ENCODE assay signal across 8 cellular contexts in the genomic region with DNA sequence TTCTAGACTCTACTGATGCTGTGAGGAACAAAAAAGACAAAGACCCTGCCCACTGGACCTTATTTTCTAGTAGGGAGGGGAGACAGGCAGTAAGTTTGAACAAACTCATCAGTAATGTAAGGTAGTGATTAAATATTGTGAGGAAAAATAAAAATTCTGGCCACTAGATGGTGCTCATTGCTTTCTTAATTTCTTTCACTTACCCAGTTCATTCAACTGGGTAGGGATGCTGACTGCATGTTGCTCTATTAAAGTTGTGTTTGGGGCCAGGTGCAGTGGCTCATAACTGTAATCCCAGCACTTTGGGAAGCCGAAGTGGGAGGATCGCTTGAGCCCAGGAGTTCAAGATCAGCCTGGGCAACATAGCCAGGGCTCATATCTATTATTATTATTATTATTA. TPM values are rescaled to one million over a fixed set of nuclear protein-coding genes. Genes with fewer than 3 reads are reported as not detected.
DNase-seq lines count a peak whose midpoint lies in the region; ATAC-seq and TF ChIP-seq lines count a peak whose summit lies in the region.

No MANE protein-coding gene starts in this region.

- H3K9me3 Mint-ChIP-seq in activated CD4-positive, alpha-beta memory T cell treated with anti-CD3 and anti-CD28 coated beads for 36 hours = peaks cover 5% of the 10 kb centered on the region

- peaks cover 27% of the 10 kb centered on the region for H3K4me1 Mint-ChIP-seq in activated CD4-positive, alpha-beta memory T cell treated with anti-CD3 and anti-CD28 coated beads for 36 hours (ENCODE audit: low read depth)

- no peak overlapping the region for H3K4me3 ChIP-seq in neutrophil (ENCODE audit: low read depth in 1 of 2, low read length in 1 of 2)

- CTCF ChIA-PET in activated CD4-positive, alpha-beta memory T cell treated with anti-CD3 and anti-CD28 coated beads for 36 hours (lab: Charles Lee) = interaction anchor here (0.7 to 4.6 kb wide), 19 partner anchors 8 to 549 kb away, joined by 3 to 41 read pairs (median 5); partner anchors contain the start of gene GBP5

- peak; percentile 85 for ATAC-seq in GM18508 (IDR thresholded peaks at IDR 0.05; ENCODE audit: insufficient read depth, unreplicated experiment)
- peak; percentile 79 for ATAC-seq in HG02870 (IDR thresholded peaks at IDR 0.05; ENCODE audit: unreplicated experiment)

- H3K36me3 ChIP-seq in neutrophil = no peaks in the 10 kb centered on the region

- H3K4me1 ChIP-seq in neutrophil (ENCODE audit: control insufficient read depth in 1 of 2, insufficient read depth in 1 of 2, low read depth in 1 of 2, low read length in 1 of 2) = peaks cover 1% of the 10 kb centered on the region in 2 experiments

- peaks cover 7% of the 10 kb centered on the region for H3K36me3 Mint-ChIP-seq in activated CD4-positive, alpha-beta memory T cell treated with anti-CD3 and anti-CD28 coated beads for 36 hours

- H3K27me3 Mint-ChIP-seq in activated CD4-positive, alpha-beta memory T cell treated with anti-CD3 and anti-CD28 coated beads for 36 hours = no peaks in the 10 kb centered on the region

- no peak overlapping the region for H3K4me3 Mint-ChIP-seq in activated CD4-positive, alpha-beta memory T cell treated with anti-CD3 and anti-CD28 coated beads for 36 hours

- POLR2A ChIA-PET in activated CD4-positive, alpha-beta memory T cell treated with anti-CD3 and anti-CD28 coated beads for 36 hours (lab: Charles Lee) = no interaction called here

- intact Hi-C loops in activated CD4-positive, alpha-beta memory T cell treated with anti-CD3 and anti-CD28 coated beads for 36 hours (cut with micrococcal nuclease) = loop anchor here (1.0 kb wide), 5 partner anchors 278 to 457 kb away; no protein-coding TSS in a partner anchor

- peak; percentile 57 for TF ChIP-seq CTCF in C4-2B (conservative IDR thresholded peaks at IDR 0.05)
- TF ChIP-seq CTCF in neutrophil (IDR thresholded peaks at IDR 0.05) = peak; percentile 59

- peak; percentile 70 for DNase-seq in NCI-H1694 treated with DMSO at 0.1 percent for 48 hours (lab: John Stamatoyannopoulos, UW)
- peak; percentile 10 to 62 for DNase-seq in SW 1271 (lab: John Stamatoyannopoulos, UW)
- DNase-seq in fibroblast of peridontal ligament (ENCODE audit: extremely low read depth) = peak; percentile 86
- no peak for DNase-seq in activated CD4-positive, alpha-beta memory T cell treated with anti-CD3 and anti-CD28 coated beads for 36 hours

- no peak overlapping the region for H3K27ac Mint-ChIP-seq in activated CD4-positive, alpha-beta memory T cell treated with anti-CD3 and anti-CD28 coated beads for 36 hours

- H3K27ac ChIP-seq in C4-2B = no peak overlapping the region
- H3K27ac ChIP-seq in neutrophil = no peak overlapping the region

- H3K9me3 ChIP-seq in neutrophil = no peaks in the 10 kb centered on the region

- H3K27me3 ChIP-seq in neutrophil = no peaks in the 10 kb centered on the region

RNA-seq across cellular contexts. Expression of gene KYAT3, which starts 6.3 kb away (rescaled TPM):
- total RNA-seq in activated CD4-positive, alpha-beta memory T cell treated with anti-CD3 and anti-CD28 coated beads for 36 hours = 10 to 100 TPM; 66.8 to 71.4 TPM

RNA-seq across cellular contexts. Expression of gene RBMXL1, which starts 6.3 kb away (rescaled TPM):
- total RNA-seq in activated CD4-positive, alpha-beta memory T cell treated with anti-CD3 and anti-CD28 coated beads for 36 hours = 10 to 100 TPM; 28.1 to 31.5 TPM

RNA-seq across cellular contexts. Expression of gene GBP3, which starts 23.9 kb away (rescaled TPM):
- 1 to 10 TPM; 4.5 to 5.7 TPM for total RNA-seq in activated CD4-positive, alpha-beta memory T cell treated with anti-CD3 and anti-CD28 coated beads for 36 hours
